In genomic region chr18:11512096-11513030, GRCh38 we compare ENCODE assay signal across 10 cellular contexts.
DNase-seq lines count a peak whose midpoint lies in the region; ATAC-seq and TF ChIP-seq lines count a peak whose summit lies in the region.
"Had no signal": no experiment of that assay in that cellular context is flagged by ENCODE, and none has a peak within 500 bp of the region (broad histone marks: within the 10 kb centered on the region; RNA-seq: fewer than 3 reads in every experiment).

No MANE protein-coding gene starts in this region.

- H3K9me3 Mint-ChIP-seq in brain = no peaks in the 10 kb centered on the region
- H3K9me3 Mint-ChIP-seq: stimulated activated naive CD8-positive, alpha-beta T cell treated with anti-CD3 and anti-CD28 coated beads, Interleukin-15, amount 100 ng/mL, for 72 hours; T-cell had no signal

- intact Hi-C loops in psoas muscle (cut with DNase I) (loop anchor here (2.0 to 5.0 kb wide), 2 partner anchors 204 to 205 kb away; no protein-coding TSS in a partner anchor), tibial artery (cut with DNase I; ENCODE audit: low total_unique reads) (no loop called here)

- no peaks in the 10 kb centered on the region for H3K9me3 ChIP-seq in psoas muscle
- no peaks in the 10 kb centered on the region for H3K9me3 ChIP-seq in tibial artery

- ATAC-seq in HG03196 (IDR thresholded peaks at IDR 0.05; ENCODE audit: unreplicated experiment) (peak; percentile 24), psoas muscle (peak; percentile 81 to 99 (median 97)), HG03457 (IDR thresholded peaks at IDR 0.05; ENCODE audit: unreplicated experiment) (no peak)
- ATAC-seq: stimulated activated naive CD8-positive, alpha-beta T cell treated with anti-CD3 and anti-CD28 coated beads, Interleukin-15, amount 100 ng/mL, for 72 hours; T-cell had no signal

- peaks cover 16% of the 10 kb centered on the region for H3K4me1 ChIP-seq in psoas muscle
- H3K4me1 ChIP-seq in tibial artery = no peaks in the 10 kb centered on the region

- H3K4me3 Mint-ChIP-seq in brain = no peak overlapping the region
- H3K4me3 Mint-ChIP-seq: stimulated activated naive CD8-positive, alpha-beta T cell treated with anti-CD3 and anti-CD28 coated beads, Interleukin-15, amount 100 ng/mL, for 72 hours; T-cell had no signal

- peak; percentile 38 to 56 for TF ChIP-seq CTCF in brain (conservative IDR thresholded peaks at IDR 0.05)
- peak; percentile 48 for TF ChIP-seq CTCF in psoas muscle (IDR thresholded peaks at IDR 0.05)
- TF ChIP-seq CTCF in tibial artery (IDR thresholded peaks at IDR 0.05) = peak in 1 of 2 experiments; percentile 7

- H3K27ac ChIP-seq in psoas muscle (peak overlapping the region; percentile 48), tibial artery (no peak overlapping the region)

- H3K27me3 ChIP-seq in psoas muscle (ENCODE audit: insufficient read depth in 3 of 3, low read length in 2 of 3) = no peaks in the 10 kb centered on the region
- H3K27me3 ChIP-seq in tibial artery = no peaks in the 10 kb centered on the region

- H3K4me1 Mint-ChIP-seq in brain = peaks cover 14% of the 10 kb centered on the region

- no peaks in the 10 kb centered on the region for H3K27me3 Mint-ChIP-seq in brain
- H3K27me3 Mint-ChIP-seq: stimulated activated naive CD8-positive, alpha-beta T cell treated with anti-CD3 and anti-CD28 coated beads, Interleukin-15, amount 100 ng/mL, for 72 hours; T-cell had no signal

- 42 to 55% (median 44%) methylated on average over 8 of the region's 8 CpGs for WGBS in psoas muscle, 3 donors

- DNase-seq in NCI-H2196 (lab: John Stamatoyannopoulos, UW; ENCODE audit: unreplicated experiment) (peak; percentile 23), NCI-H2196 treated with DMSO at 0.1 percent for 48 hours (lab: John Stamatoyannopoulos, UW; ENCODE audit: unreplicated experiment) (no peak), psoas muscle (no peak), GOT3 (lab: John Stamatoyannopoulos, UW) (no peak), tibial artery (no peak)
- DNase-seq: stimulated activated naive CD8-positive, alpha-beta T cell treated with anti-CD3 and anti-CD28 coated beads, Interleukin-15, amount 100 ng/mL, for 72 hours; T-cell had no signal

- H3K36me3 ChIP-seq in psoas muscle (ENCODE audit: insufficient read depth in 1 of 2, low read depth in 1 of 2) (no peaks in the 10 kb centered on the region), tibial artery (no peaks in the 10 kb centered on the region)

- no peak overlapping the region for H3K4me3 ChIP-seq in psoas muscle
- H3K4me3 ChIP-seq in tibial artery = no peak overlapping the region

- no peaks in the 10 kb centered on the region for H3K36me3 Mint-ChIP-seq in brain
- H3K36me3 Mint-ChIP-seq: T-cell had no signal

- peak overlapping the region in 1 of 5 experiments; percentile 37 for H3K27ac Mint-ChIP-seq in brain
- H3K27ac Mint-ChIP-seq: stimulated activated naive CD8-positive, alpha-beta T cell treated with anti-CD3 and anti-CD28 coated beads, Interleukin-15, amount 100 ng/mL, for 72 hours; T-cell had no signal
